ENCODE assay signal across 28 cellular contexts in the genomic region with DNA sequence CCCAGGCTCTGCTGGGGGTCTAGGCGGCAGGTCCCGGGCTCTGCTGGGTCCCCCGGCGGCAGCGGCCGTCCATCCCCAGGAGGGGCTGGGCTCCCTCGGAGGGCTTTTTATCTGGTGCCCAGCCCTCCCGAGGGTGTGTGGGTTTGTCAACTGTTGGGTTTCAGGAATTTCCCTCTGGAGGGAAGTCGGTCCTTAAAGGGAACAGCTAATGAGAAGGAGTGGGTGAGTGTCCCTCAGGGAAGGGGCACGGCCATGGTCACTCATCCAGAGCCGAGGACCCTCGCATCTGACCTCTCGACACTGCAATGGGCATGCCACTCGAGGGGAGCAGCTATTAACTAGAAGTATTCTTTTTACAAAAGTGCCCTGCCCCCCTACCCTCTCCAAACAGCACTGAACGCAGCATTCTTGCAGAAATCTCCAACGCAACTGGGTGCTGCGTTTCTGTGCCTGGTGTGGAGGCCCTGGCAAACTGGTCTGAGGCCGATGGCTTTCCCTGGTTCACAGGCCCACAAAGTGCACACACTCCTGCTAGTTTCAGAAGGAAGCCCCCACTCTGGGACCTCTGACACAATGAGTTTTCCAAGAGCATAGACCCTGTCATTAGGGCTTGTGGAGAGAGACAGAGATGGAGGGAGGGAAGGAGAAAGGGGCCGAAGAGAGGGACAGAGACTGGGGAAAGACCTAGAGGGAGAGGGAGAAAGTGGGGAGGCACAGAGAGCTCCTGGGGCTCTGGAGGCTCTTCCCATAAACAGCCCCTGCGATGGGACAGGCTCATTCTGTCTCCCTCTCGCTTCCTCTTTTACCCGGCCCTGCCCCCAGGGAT. TPM values are rescaled to one million over a fixed set of nuclear protein-coding genes. Genes with fewer than 3 reads are reported as not detected.
DNase-seq lines count a peak whose midpoint lies in the region; ATAC-seq and TF ChIP-seq lines count a peak whose summit lies in the region.
"Had no signal": no experiment of that assay in that cellular context is flagged by ENCODE, and none has a peak within 500 bp of the region (broad histone marks: within the 10 kb centered on the region; RNA-seq: fewer than 3 reads in every experiment).

No MANE protein-coding gene starts in this region.

- no peaks in the 10 kb centered on the region for H3K36me3 Mint-ChIP-seq in GM23338 (ENCODE audit: low read depth)
- H3K36me3 Mint-ChIP-seq in mesothelial cell of epicardium = no peaks in the 10 kb centered on the region

- TF ChIP-seq CTCF in GM23338 (conservative IDR thresholded peaks at IDR 0.05; ENCODE audit: low read depth in 2 of 2) = no peak
- no peak for TF ChIP-seq CTCF in coronary artery (IDR thresholded peaks at IDR 0.05)
- TF ChIP-seq CTCF in mesothelial cell of epicardium (IDR thresholded peaks at IDR 0.05; ENCODE audit: unreplicated experiment) = no peak

- H3K4me3 ChIP-seq in GM23338 (peak overlapping the region; percentile 71), coronary artery (no peak overlapping the region)
- H3K4me3 ChIP-seq: adrenal gland, breast epithelium had no signal

- no peaks in the 10 kb centered on the region for H3K79me2 ChIP-seq in GM23338 (replicated peaks; ENCODE audit: insufficient read depth)

- H3K27ac ChIP-seq in GM23338 (ENCODE audit: low read depth) = no peak overlapping the region
- no peak overlapping the region for H3K27ac ChIP-seq in coronary artery
- H3K27ac ChIP-seq: adrenal gland, breast epithelium, epithelial cell of prostate, left ventricle myocardium inferior had no signal

- DNase-seq in D341Med (ENCODE audit: low spot score) (peak; percentile 18), GM23338 (ENCODE audit: low spot score) (peak; percentile 60), coronary artery (ENCODE audit: low spot score) (peak; percentile 49), mesothelial cell of epicardium (ENCODE audit: low spot score in 2 of 2, unreplicated experiment in 2 of 2) (peak; percentile 5 to 37), epidermal melanocyte (ENCODE audit: insufficient read length, low spot score) (no peak), dermis blood vessel endothelial cell (no peak), LoVo (ENCODE audit: low spot score) (no peak)
- DNase-seq: activated B cell treated with CpG ODN at 0.5 μM for 24 hours; foreskin melanocyte; hypothalamus; left ventricle myocardium inferior; NCI-H1436 treated with DMSO at 0.1 percent for 48 hours; NCI-H82; occipital lobe; stimulated activated CD4-positive, alpha-beta T cell treated with anti-CD3 and anti-CD28 coated beads, Interleukin-15, amount 100 ng/mL, for 24 hours had no signal

- H3K4me3 Mint-ChIP-seq in GM23338 (peak overlapping the region; percentile 62), mesothelial cell of epicardium (no peak overlapping the region)
- H3K4me3 Mint-ChIP-seq: activated B cell treated with CpG ODN at 0.5 μM for 24 hours; dendritic cell treated with granulocyte-macrophage colony-stimulating factor and Interleukin-4, amounts not matched to agents 40 ng/mL and 50 ng/mL, for 4 days had no signal

- peaks cover 54% of the 10 kb centered on the region for H3K4me1 ChIP-seq in GM23338 (ENCODE audit: insufficient read depth)
- H3K4me1 ChIP-seq: adrenal gland had no signal

- no peaks in the 10 kb centered on the region for H3K36me3 ChIP-seq in GM23338 (ENCODE audit: insufficient read depth)
- H3K36me3 ChIP-seq: adrenal gland, breast epithelium, left ventricle myocardium inferior had no signal

- no peaks in the 10 kb centered on the region for H4K20me1 ChIP-seq in GM23338 (replicated peaks; ENCODE audit: insufficient read depth)

- H3K4me1 Mint-ChIP-seq in GM23338 (peaks cover 52% of the 10 kb centered on the region), mesothelial cell of epicardium (peaks cover 27% of the 10 kb centered on the region)

- H3K27ac Mint-ChIP-seq in GM23338 (no peak overlapping the region), mesothelial cell of epicardium (no peak overlapping the region)
- H3K27ac Mint-ChIP-seq: activated B cell treated with CpG ODN at 0.5 μM for 24 hours; activated T-helper 2 cell treated with anti-CD3 and anti-CD28 coated beads, Interferon-gamma antibody, Interleukin-2, Interleukin-4, amounts not matched to agents 10 μg/mL and 5 μg/mL and 100 μg/mL, durations not matched to agents 14 hours and 24 hours and 36 hours; dendritic cell treated with granulocyte-macrophage colony-stimulating factor and Interleukin-4, amounts not matched to agents 40 ng/mL and 50 ng/mL, for 4 days had no signal

- 0 out of 2 replicates have a peak, but pooled peaks cover 3% of the 10 kb centered on the region for H3K9me2 ChIP-seq in GM23338 (ENCODE audit: insufficient read depth)

- ATAC-seq in GM23338 = peak; percentile 1; the same call in 1 of the 3 replicates
- ATAC-seq: Panc1, right cardiac atrium had no signal

- H3F3A ChIP-seq in GM23338 (replicated peaks; ENCODE audit: low read depth) = peaks cover 21% of the 10 kb centered on the region

- H3K4me2 ChIP-seq in GM23338 = peak overlapping the region; percentile 95

- H3K27me3 Mint-ChIP-seq in GM23338 (ENCODE audit: insufficient read depth, low read depth, poor library complexity) (peaks cover 70% of the 10 kb centered on the region), mesothelial cell of epicardium (ENCODE audit: low read depth) (peaks cover 86% of the 10 kb centered on the region)

- H2AFZ ChIP-seq in GM23338 = peak overlapping the region; percentile 81; the same call in 1 of the 2 replicates

- peaks cover 78% of the 10 kb centered on the region for H3K27me3 ChIP-seq in GM23338 (ENCODE audit: insufficient read depth)

- no peaks in the 10 kb centered on the region for H3K9me3 Mint-ChIP-seq in GM23338
- no peaks in the 10 kb centered on the region for H3K9me3 Mint-ChIP-seq in mesothelial cell of epicardium
- H3K9me3 Mint-ChIP-seq: activated T-helper 2 cell treated with anti-CD3 and anti-CD28 coated beads, Interferon-gamma antibody, Interleukin-2, Interleukin-4, amounts not matched to agents 10 μg/mL and 5 μg/mL and 100 μg/mL, durations not matched to agents 14 hours and 24 hours and 36 hours had no signal

TF ChIP-seq in GM23338, 12 proteins besides CTCF, POLR2A, EP300 and RAD21 (continues in another document):
- no peak for TF ChIP-seq JUNB (IDR thresholded peaks at IDR 0.05; ENCODE audit: unreplicated experiment)
- no peak for TF ChIP-seq ZNF114 (CRISPR knock-in tag; IDR thresholded peaks at IDR 0.05)
- no peak for TF ChIP-seq STAT1 (IDR thresholded peaks at IDR 0.05; ENCODE audit: unreplicated experiment)
- TF ChIP-seq NANOG (IDR thresholded peaks at IDR 0.05; ENCODE audit: borderline replicate concordance) = no peak
- TF ChIP-seq, protein P1, sequence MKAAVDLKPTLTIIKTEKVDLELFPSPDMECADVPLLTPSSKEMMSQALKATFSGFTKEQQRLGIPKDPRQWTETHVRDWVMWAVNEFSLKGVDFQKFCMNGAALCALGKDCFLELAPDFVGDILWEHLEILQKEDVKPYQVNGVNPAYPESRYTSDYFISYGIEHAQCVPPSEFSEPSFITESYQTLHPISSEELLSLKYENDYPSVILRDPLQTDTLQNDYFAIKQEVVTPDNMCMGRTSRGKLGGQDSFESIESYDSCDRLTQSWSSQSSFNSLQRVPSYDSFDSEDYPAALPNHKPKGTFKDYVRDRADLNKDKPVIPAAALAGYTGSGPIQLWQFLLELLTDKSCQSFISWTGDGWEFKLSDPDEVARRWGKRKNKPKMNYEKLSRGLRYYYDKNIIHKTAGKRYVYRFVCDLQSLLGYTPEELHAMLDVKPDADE (IDR thresholded peaks at IDR 0.05) = no peak
- TF ChIP-seq EZH2 (IDR thresholded peaks at IDR 0.05; ENCODE audit: low read depth, unreplicated experiment) = no peak

RNA-seq across cellular contexts. Expression of a gene that starts 1.0 kb away (rescaled TPM):
- 0.35 TPM in 1 of 2 replicates, not detected in the other for total RNA-seq in GM23338 (2014; rRNA removed; shearing (Covaris generic))
- polyA plus RNA-seq in GM23338 (2016; fragmentation: Nextera tagmentation; extraction: Ambion mirVana) = 0.45 and 0.92 TPM in 2 replicates
- 0.09 to 0.11 TPM (median 0.11 TPM) in 3 replicates for total RNA-seq in mesothelial cell of epicardium
- 0.47 and 1.0 TPM in 2 replicates for total RNA-seq in dermis blood vessel endothelial cell
- total RNA-seq: activated B cell treated with CpG ODN at 0.5 μM for 24 hours; activated CD8-positive, alpha-beta memory T cell treated with anti-CD3 and anti-CD28 coated beads for 36 hours; activated T-helper 2 cell treated with anti-CD3 and anti-CD28 coated beads, Interferon-gamma antibody, Interleukin-2, Interleukin-4, amounts not matched to agents 10 μg/mL and 5 μg/mL and 100 μg/mL, durations not matched to agents 14 hours and 24 hours and 36 hours; adrenal gland; occipital lobe; SK-MEL-5; T-helper 2 cell treated with Interferon-gamma antibody and Interleukin-4, amounts not matched to agents 100 ng/mL and 5 ng/mL, for 36 hours; temporal lobe had no signal
- polyA plus RNA-seq: adrenal gland had no signal

RNA-seq across cellular contexts. Expression of a gene that starts 15.4 kb away (rescaled TPM):
- total RNA-seq in GM23338 (2014; rRNA removed; shearing (Covaris generic)) = not detected in 2 replicates
- polyA plus RNA-seq in GM23338 (2016; fragmentation: Nextera tagmentation; extraction: Ambion mirVana) = not detected in 2 replicates
- total RNA-seq in mesothelial cell of epicardium = not detected in 3 replicates
- not detected in 2 replicates for total RNA-seq in dermis blood vessel endothelial cell
- total RNA-seq: activated B cell treated with CpG ODN at 0.5 μM for 24 hours; activated CD8-positive, alpha-beta memory T cell treated with anti-CD3 and anti-CD28 coated beads for 36 hours; activated T-helper 2 cell treated with anti-CD3 and anti-CD28 coated beads, Interferon-gamma antibody, Interleukin-2, Interleukin-4, amounts not matched to agents 10 μg/mL and 5 μg/mL and 100 μg/mL, durations not matched to agents 14 hours and 24 hours and 36 hours; adrenal gland; breast epithelium; H4; HepG2; left ventricle myocardium inferior; occipital lobe; right cardiac atrium; SK-MEL-5; T-helper 2 cell treated with Interferon-gamma antibody and Interleukin-4, amounts not matched to agents 100 ng/mL and 5 ng/mL, for 36 hours; temporal lobe had no signal
- polyA plus RNA-seq: adrenal gland, HepG2, right cardiac atrium had no signal

RNA-seq across cellular contexts. Expression of a gene that starts 30.5 kb away (rescaled TPM):
- not detected in 2 replicates for total RNA-seq in GM23338 (2014; rRNA removed; shearing (Covaris generic))
- not detected in 2 replicates for polyA plus RNA-seq in GM23338 (2016; fragmentation: Nextera tagmentation; extraction: Ambion mirVana)
- not detected in 3 replicates for total RNA-seq in mesothelial cell of epicardium
- total RNA-seq in dermis blood vessel endothelial cell = not detected in 2 replicates
- total RNA-seq: activated B cell treated with CpG ODN at 0.5 μM for 24 hours; activated CD8-positive, alpha-beta memory T cell treated with anti-CD3 and anti-CD28 coated beads for 36 hours; activated T-helper 2 cell treated with anti-CD3 and anti-CD28 coated beads, Interferon-gamma antibody, Interleukin-2, Interleukin-4, amounts not matched to agents 10 μg/mL and 5 μg/mL and 100 μg/mL, durations not matched to agents 14 hours and 24 hours and 36 hours; adrenal gland; breast epithelium; H4; HepG2; left ventricle myocardium inferior; occipital lobe; right cardiac atrium; SK-MEL-5; T-helper 2 cell treated with Interferon-gamma antibody and Interleukin-4, amounts not matched to agents 100 ng/mL and 5 ng/mL, for 36 hours; temporal lobe had no signal
- polyA plus RNA-seq: adrenal gland, HepG2, right cardiac atrium had no signal

RNA-seq across cellular contexts. Expression of a gene that starts 45.7 kb away (rescaled TPM):
- not detected in 2 replicates for total RNA-seq in GM23338 (2014; rRNA removed; shearing (Covaris generic))
- polyA plus RNA-seq in GM23338 (2016; fragmentation: Nextera tagmentation; extraction: Ambion mirVana) = not detected in 2 replicates
- total RNA-seq in mesothelial cell of epicardium = not detected in 3 replicates
- not detected in 2 replicates for total RNA-seq in dermis blood vessel endothelial cell
- total RNA-seq: activated B cell treated with CpG ODN at 0.5 μM for 24 hours; activated CD8-positive, alpha-beta memory T cell treated with anti-CD3 and anti-CD28 coated beads for 36 hours; activated T-helper 2 cell treated with anti-CD3 and anti-CD28 coated beads, Interferon-gamma antibody, Interleukin-2, Interleukin-4, amounts not matched to agents 10 μg/mL and 5 μg/mL and 100 μg/mL, durations not matched to agents 14 hours and 24 hours and 36 hours; adrenal gland; breast epithelium; H4; HepG2; left ventricle myocardium inferior; occipital lobe; right cardiac atrium; SK-MEL-5; T-helper 2 cell treated with Interferon-gamma antibody and Interleukin-4, amounts not matched to agents 100 ng/mL and 5 ng/mL, for 36 hours; temporal lobe had no signal
- polyA plus RNA-seq: adrenal gland, HepG2, right cardiac atrium had no signal

RNA-seq across cellular contexts. Expression of a gene that starts 54.7 kb away (rescaled TPM):
- not detected in 2 replicates for total RNA-seq in GM23338 (2014; rRNA removed; shearing (Covaris generic))
- not detected in 2 replicates for polyA plus RNA-seq in GM23338 (2016; fragmentation: Nextera tagmentation; extraction: Ambion mirVana)
- not detected in 3 replicates for total RNA-seq in mesothelial cell of epicardium
- total RNA-seq in dermis blood vessel endothelial cell = not detected in 2 replicates
- total RNA-seq: activated B cell treated with CpG ODN at 0.5 μM for 24 hours; activated CD8-positive, alpha-beta memory T cell treated with anti-CD3 and anti-CD28 coated beads for 36 hours; activated T-helper 2 cell treated with anti-CD3 and anti-CD28 coated beads, Interferon-gamma antibody, Interleukin-2, Interleukin-4, amounts not matched to agents 10 μg/mL and 5 μg/mL and 100 μg/mL, durations not matched to agents 14 hours and 24 hours and 36 hours; adrenal gland; breast epithelium; H4; HepG2; left ventricle myocardium inferior; occipital lobe; right cardiac atrium; SK-MEL-5; T-helper 2 cell treated with Interferon-gamma antibody and Interleukin-4, amounts not matched to agents 100 ng/mL and 5 ng/mL, for 36 hours; temporal lobe had no signal
- polyA plus RNA-seq: adrenal gland, HepG2, right cardiac atrium had no signal

Comparison
In these comparisons a context has a peak if more than half of its experiments do, and no peak if none do; other contexts are left out.
1. DNase-seq: peak in D341Med (single experiment), GM23338 (single experiment), coronary artery (single experiment) and mesothelial cell of epicardium (2 of 2); none in epidermal melanocyte (single experiment), dermis blood vessel endothelial cell (single experiment) and LoVo (single experiment).